9 cellular contexts compared by ENCODE assay signal in genomic region chr11:36409152-36409713, GRCh38.
DNase-seq lines count a peak whose midpoint lies in the region; ATAC-seq and TF ChIP-seq lines count a peak whose summit lies in the region.
"Had no signal": no experiment of that assay in that cellular context is flagged by ENCODE, and none has a peak within 500 bp of the region (broad histone marks: within the 10 kb centered on the region; RNA-seq: fewer than 3 reads in every experiment).

No MANE protein-coding gene starts in this region.

- ATAC-seq in lower lobe of right lung (no peak), WTC11 (no peak), HG03354 (IDR thresholded peaks at IDR 0.05; ENCODE audit: poor library complexity, severe bottlenecking, unreplicated experiment) (no peak)

- H3K9ac ChIP-seq in BLaER1 = peak overlapping the region; percentile 69

- H3K36me3 ChIP-seq in BLaER1 (peaks cover 37% of the 10 kb centered on the region), KOPT-K1 (ENCODE audit: insufficient read depth, low read length) (no peaks in the 10 kb centered on the region), lower lobe of right lung (peaks cover 10% of the 10 kb centered on the region), HAP-1 (replicated peaks) (no peaks in the 10 kb centered on the region)

- H4K20me1 ChIP-seq in BLaER1 = no peaks in the 10 kb centered on the region

- peaks cover 56% of the 10 kb centered on the region for H3K4me1 Mint-ChIP-seq in activated T-helper 2 cell treated with anti-CD3 and anti-CD28 coated beads, Interferon-gamma antibody, Interleukin-2, Interleukin-4, amounts not matched to agents 10 μg/mL and 5 μg/mL and 100 μg/mL, durations not matched to agents 14 hours and 24 hours and 36 hours (ENCODE audit: low read depth)
- peaks cover 8% of the 10 kb centered on the region for H3K4me1 Mint-ChIP-seq in WTC11

- H3K4me1 ChIP-seq in BLaER1 = peaks cover 80% of the 10 kb centered on the region
- H3K4me1 ChIP-seq in lower lobe of right lung = peaks cover 53% of the 10 kb centered on the region
- H3K4me1 ChIP-seq in HAP-1 = no peaks in the 10 kb centered on the region

- no peaks in the 10 kb centered on the region for H3K27me3 Mint-ChIP-seq in activated T-helper 2 cell treated with anti-CD3 and anti-CD28 coated beads, Interferon-gamma antibody, Interleukin-2, Interleukin-4, amounts not matched to agents 10 μg/mL and 5 μg/mL and 100 μg/mL, durations not matched to agents 14 hours and 24 hours and 36 hours (ENCODE audit: low read depth)
- no peaks in the 10 kb centered on the region; the same call in 1 of the 2 replicates for H3K27me3 Mint-ChIP-seq in WTC11 (ENCODE audit: low read depth)

- peak overlapping the region; percentile 88 for H3K4me2 ChIP-seq in BLaER1

- H3K36me3 Mint-ChIP-seq in activated T-helper 2 cell treated with anti-CD3 and anti-CD28 coated beads, Interferon-gamma antibody, Interleukin-2, Interleukin-4, amounts not matched to agents 10 μg/mL and 5 μg/mL and 100 μg/mL, durations not matched to agents 14 hours and 24 hours and 36 hours (ENCODE audit: low read depth) = peaks cover 34% of the 10 kb centered on the region
- no peaks in the 10 kb centered on the region for H3K36me3 Mint-ChIP-seq in WTC11

- H3K4me3 Mint-ChIP-seq in activated T-helper 2 cell treated with anti-CD3 and anti-CD28 coated beads, Interferon-gamma antibody, Interleukin-2, Interleukin-4, amounts not matched to agents 10 μg/mL and 5 μg/mL and 100 μg/mL, durations not matched to agents 14 hours and 24 hours and 36 hours (ENCODE audit: low read depth) = peak overlapping the region; percentile 18
- H3K4me3 Mint-ChIP-seq in WTC11 = no peak overlapping the region

- in situ Hi-C loops in G401 (cut with HindIII; ENCODE audit: low sequenced_read_pairs) = no loop called here
- in situ Hi-C loops in HAP-1 (cut with MboI; ENCODE audit: low sequenced_read_pairs) = no loop called here

- H3K27ac Mint-ChIP-seq in activated T-helper 2 cell treated with anti-CD3 and anti-CD28 coated beads, Interferon-gamma antibody, Interleukin-2, Interleukin-4, amounts not matched to agents 10 μg/mL and 5 μg/mL and 100 μg/mL, durations not matched to agents 14 hours and 24 hours and 36 hours = peak overlapping the region; percentile 76
- H3K27ac Mint-ChIP-seq in WTC11 = no peak overlapping the region

- H3K27ac ChIP-seq in BLaER1 = peak overlapping the region; percentile 91
- peak overlapping the region; percentile 59 for H3K27ac ChIP-seq in KOPT-K1 (ENCODE audit: low read depth, low read length, poor library complexity, severe bottlenecking)
- peak overlapping the region; percentile 6 for H3K27ac ChIP-seq in lower lobe of right lung

- intact Hi-C loops in activated T-helper 2 cell treated with anti-CD3 and anti-CD28 coated beads, Interferon-gamma antibody, Interleukin-2, Interleukin-4, amounts not matched to agents 10 μg/mL and 5 μg/mL and 100 μg/mL, durations not matched to agents 14 hours and 24 hours and 36 hours (cut with micrococcal nuclease) = loop anchor here (1.0 kb wide), 5 partner anchors 12 to 55 kb away; no protein-coding TSS in a partner anchor
- intact Hi-C loops in lower lobe of right lung (cut with DNase I) = no loop called here

- no peaks in the 10 kb centered on the region for H3K9me3 Mint-ChIP-seq in activated T-helper 2 cell treated with anti-CD3 and anti-CD28 coated beads, Interferon-gamma antibody, Interleukin-2, Interleukin-4, amounts not matched to agents 10 μg/mL and 5 μg/mL and 100 μg/mL, durations not matched to agents 14 hours and 24 hours and 36 hours
- H3K9me3 Mint-ChIP-seq in WTC11 = no peaks in the 10 kb centered on the region

- CTCF ChIA-PET in WTC11 (lab: Charles Lee) = no interaction called here

- H3K4me3 ChIP-seq in BLaER1 (peak overlapping the region; percentile 42; the same call in 1 of the 2 replicates), lower lobe of right lung (no peak overlapping the region), HAP-1 (no peak overlapping the region)

- POLR2A ChIA-PET in WTC11 (lab: Charles Lee) = no interaction called here

- TF ChIP-seq CTCF in lower lobe of right lung (IDR thresholded peaks at IDR 0.05) = no peak
- no peak for TF ChIP-seq CTCF in WTC11 (IDR thresholded peaks at IDR 0.05)

- DNase-seq in activated T-helper 2 cell treated with anti-CD3 and anti-CD28 coated beads, Interferon-gamma antibody, Interleukin-2, Interleukin-4, amounts not matched to agents 10 μg/mL and 5 μg/mL and 100 μg/mL, durations not matched to agents 14 hours and 24 hours and 36 hours (ENCODE audit: low spot score) = peak; percentile 14
- DNase-seq in lower lobe of right lung (no peak), G401 (ENCODE audit: low spot score) (no peak), HAP-1 (ENCODE audit: low spot score in 2 of 2) (no peak), WTC11 (ENCODE audit: low spot score) (no peak)
- DNase-seq: COR-L47 had no signal

- H3K9me3 ChIP-seq in BLaER1 (peaks cover 3% of the 10 kb centered on the region; the same call in 1 of the 2 replicates), KOPT-K1 (ENCODE audit: insufficient read depth, low read length, poor library complexity, severe bottlenecking) (no peaks in the 10 kb centered on the region), lower lobe of right lung (no peaks in the 10 kb centered on the region), HAP-1 (no peaks in the 10 kb centered on the region)

- H3K27me3 ChIP-seq in BLaER1 (no peaks in the 10 kb centered on the region), lower lobe of right lung (ENCODE audit: low read depth) (no peaks in the 10 kb centered on the region), HAP-1 (ENCODE audit: low read depth) (no peaks in the 10 kb centered on the region)

TF ChIP-seq in WTC11, 78 proteins besides CTCF, POLR2A, EP300 and RAD21:
- TF ChIP-seq CBFB (CRISPR knock-in tag; IDR thresholded peaks at IDR 0.05; ENCODE audit: low read depth) = no peak
- no peak for TF ChIP-seq RELA (CRISPR knock-in tag; IDR thresholded peaks at IDR 0.05; ENCODE audit: borderline replicate concordance)
- TF ChIP-seq EMX1 (CRISPR knock-in tag; IDR thresholded peaks at IDR 0.05) = no peak
- TF ChIP-seq ZNF219 (CRISPR knock-in tag; IDR thresholded peaks at IDR 0.05; ENCODE audit: borderline replicate concordance) = no peak
- TF ChIP-seq ZNF263 (CRISPR knock-in tag; IDR thresholded peaks at IDR 0.05; ENCODE audit: low read depth) = no peak
- no peak for TF ChIP-seq JAZF1 (CRISPR knock-in tag; IDR thresholded peaks at IDR 0.05)
- TF ChIP-seq FOXP4 (CRISPR knock-in tag; IDR thresholded peaks at IDR 0.05) = no peak
- no peak for TF ChIP-seq NFATC4 (CRISPR knock-in tag; IDR thresholded peaks at IDR 0.05)
- no peak for TF ChIP-seq ZNF423 (CRISPR knock-in tag; IDR thresholded peaks at IDR 0.05)
- no peak for TF ChIP-seq ZNF232 (CRISPR knock-in tag; IDR thresholded peaks at IDR 0.05)
- no peak for TF ChIP-seq SMAD4 (CRISPR knock-in tag; IDR thresholded peaks at IDR 0.05)
- no peak for TF ChIP-seq NFE2L1 (CRISPR knock-in tag; IDR thresholded peaks at IDR 0.05)
- TF ChIP-seq GABPB1 (CRISPR knock-in tag; IDR thresholded peaks at IDR 0.05) = no peak
- TF ChIP-seq CDX4 (CRISPR knock-in tag; IDR thresholded peaks at IDR 0.05; ENCODE audit: borderline replicate concordance) = no peak
- no peak for TF ChIP-seq IRF1 (CRISPR knock-in tag; IDR thresholded peaks at IDR 0.05)
- TF ChIP-seq TCF7 (CRISPR knock-in tag; IDR thresholded peaks at IDR 0.05; ENCODE audit: low read depth) = no peak
- TF ChIP-seq ZMAT4 (CRISPR knock-in tag; IDR thresholded peaks at IDR 0.05) = no peak
- TF ChIP-seq MLX (CRISPR knock-in tag; IDR thresholded peaks at IDR 0.05) = no peak

Comparison
In these comparisons a context has a peak if more than half of its experiments do, and no peak if none do; other contexts are left out.
1. H3K27ac ChIP-seq: peak in every context shown above with its lines; median percentile 91 in BLaER1; 59 in KOPT-K1; 6 in lower lobe of right lung.